ENCODE assay signal across 13 cellular contexts in genomic region chr20:44180814-44181213, GRCh38. TPM values are rescaled to one million over a fixed set of nuclear protein-coding genes. Genes with fewer than 3 reads are reported as not detected.
DNase-seq lines count a peak whose midpoint lies in the region; ATAC-seq and TF ChIP-seq lines count a peak whose summit lies in the region.
"Had no signal": no experiment of that assay in that cellular context is flagged by ENCODE, and none has a peak within 500 bp of the region (broad histone marks: within the 10 kb centered on the region; RNA-seq: fewer than 3 reads in every experiment).

No MANE protein-coding gene starts in this region.

- H3K36me3 ChIP-seq in ascending aorta (no peaks in the 10 kb centered on the region), right atrium auricular region (peaks cover 30% of the 10 kb centered on the region), trophoblast cell (ENCODE audit: control insufficient read depth in 1 of 2, insufficient read depth in 2 of 2, low read length in 2 of 2) (peaks cover 4 to 5% of the 10 kb centered on the region in 2 experiments), Karpas-422 (ENCODE audit: insufficient read depth, low read length) (no peaks in the 10 kb centered on the region)
- H3K36me3 ChIP-seq: upper lobe of left lung had no signal

- H2AK5ac ChIP-seq in trophoblast cell (ENCODE audit: low read length): no peak overlapping the region

- no peak overlapping the region for H4K8ac ChIP-seq in trophoblast cell (ENCODE audit: low read depth, low read length)

- no peak overlapping the region for H3K4ac ChIP-seq in trophoblast cell (ENCODE audit: low read depth, low read length)

- ATAC-seq in GM21576 (IDR thresholded peaks at IDR 0.05; ENCODE audit: unreplicated experiment): no peak
- ATAC-seq: activated T-helper 17 cell treated with anti-CD3 and anti-CD28 coated beads, Interleukin-2, amount 50 U/mL, for 72 hours had no signal

- no peak overlapping the region for H3K18ac ChIP-seq in trophoblast cell (ENCODE audit: low read length)

- H2BK12ac ChIP-seq in trophoblast cell (ENCODE audit: low read length): peak overlapping the region; percentile 8

- H3K4me3 ChIP-seq in ascending aorta: peak overlapping the region; percentile 37 to 82
- peak overlapping the region; percentile 30 to 79 for H3K4me3 ChIP-seq in right atrium auricular region
- no peak overlapping the region for H3K4me3 ChIP-seq in trophoblast cell (ENCODE audit: low read depth, low read length)
- H3K4me3 ChIP-seq in Karpas-422 (ENCODE audit: low read length): no peak overlapping the region
- H3K4me3 ChIP-seq: lung, SK-N-MC, upper lobe of left lung had no signal

- H3K4me1 ChIP-seq in ascending aorta (peaks cover 10 to 39% of the 10 kb centered on the region in 2 donors), right atrium auricular region (peaks cover 0 to 40% of the 10 kb centered on the region in 2 donors), trophoblast cell (ENCODE audit: control insufficient read depth in 1 of 2, insufficient read depth in 2 of 2, low read length in 2 of 2) (peaks cover 34 to 44% of the 10 kb centered on the region in 2 experiments), Karpas-422 (ENCODE audit: low read length) (no peaks in the 10 kb centered on the region)

- H3K4me2 ChIP-seq in trophoblast cell (ENCODE audit: low read length): peak overlapping the region; percentile 36
- no peak overlapping the region for H3K4me2 ChIP-seq in Karpas-422 (ENCODE audit: low read depth, low read length, poor library complexity, severe bottlenecking)

- peak; percentile 39 for DNase-seq in GM03348 (ENCODE audit: low spot score)
- DNase-seq in ascending aorta (ENCODE audit: low spot score in 2 of 2): peak; percentile 49 to 86
- DNase-seq in right atrium auricular region (ENCODE audit: low spot score): peak; percentile 69
- DNase-seq in trophoblast cell: no peak
- no peak for DNase-seq in epidermal melanocyte (ENCODE audit: insufficient read length, low spot score)
- DNase-seq in activated naive CD4-positive, alpha-beta T cell treated with Interleukin-2 at 50 U/mL for 16 hours: no peak
- no peak for DNase-seq in Karpas-422
- DNase-seq: NCI-H1092, upper lobe of left lung had no signal

- H2BK120ac ChIP-seq in trophoblast cell (ENCODE audit: insufficient read depth, low read length, poor library complexity): peak overlapping the region; percentile 15

- H3K14ac ChIP-seq in trophoblast cell (ENCODE audit: low read length): no peak overlapping the region

- H3K9me2 ChIP-seq in Karpas-422 (replicated peaks; ENCODE audit: insufficient read depth, low read length): no peaks in the 10 kb centered on the region

- WGBS in trophoblast cell (ENCODE audit: extremely low coverage, insufficient coverage, insufficient read length): no CpG with 5 or more reads among the region's 9 CpGs

- intact Hi-C loops in ascending aorta (cut with DNase I): loop anchor here (2.0 to 10.0 kb wide), 3 partner anchors 14 to 514 kb away; no protein-coding TSS in a partner anchor

- H3K9me3 ChIP-seq in ascending aorta (no peaks in the 10 kb centered on the region), right atrium auricular region (no peaks in the 10 kb centered on the region), trophoblast cell (ENCODE audit: insufficient read depth, low read depth, low read length) (no peaks in the 10 kb centered on the region), Karpas-422 (ENCODE audit: low read length) (no peaks in the 10 kb centered on the region)
- H3K9me3 ChIP-seq: upper lobe of left lung had no signal

- H4K12ac ChIP-seq in trophoblast cell (ENCODE audit: low read depth, low read length): no peak overlapping the region

- H3K23ac ChIP-seq in trophoblast cell (ENCODE audit: low read length): no peak overlapping the region

- peak overlapping the region; percentile 89 to 95 for H3K27ac ChIP-seq in ascending aorta
- H3K27ac ChIP-seq in right atrium auricular region: peak overlapping the region; percentile 89 to 97
- H3K27ac ChIP-seq in trophoblast cell (ENCODE audit: low read depth, low read length): peak overlapping the region; percentile 87
- H3K27ac ChIP-seq in Karpas-422 (ENCODE audit: low read length): no peak overlapping the region
- H3K27ac ChIP-seq: SK-N-MC, upper lobe of left lung had no signal

- peak overlapping the region; percentile 18 for H2BK5ac ChIP-seq in trophoblast cell (ENCODE audit: low read depth, low read length, poor library complexity)

- no peaks in the 10 kb centered on the region for H4K20me1 ChIP-seq in Karpas-422 (ENCODE audit: insufficient read depth, low read depth, low read length)

- H2AFZ ChIP-seq in trophoblast cell (ENCODE audit: insufficient read depth, low read length, poor library complexity) (no peak overlapping the region), Karpas-422 (ENCODE audit: low read length) (no peak overlapping the region)

- peak overlapping the region; percentile 8 for H4K91ac ChIP-seq in trophoblast cell (ENCODE audit: low read depth, low read length)

- H3K79me1 ChIP-seq in trophoblast cell (ENCODE audit: low read length): peaks cover 30% of the 10 kb centered on the region

- H3K9ac ChIP-seq in trophoblast cell (ENCODE audit: low read length) (no peak overlapping the region), Karpas-422 (ENCODE audit: low read length) (no peak overlapping the region)

- peaks cover 7% of the 10 kb centered on the region for H3K79me2 ChIP-seq in trophoblast cell (ENCODE audit: control insufficient read depth, insufficient read depth, low read length, poor library complexity)
- no peaks in the 10 kb centered on the region for H3K79me2 ChIP-seq in Karpas-422 (ENCODE audit: low read length)

- no peak for TF ChIP-seq CTCF in ascending aorta (IDR thresholded peaks at IDR 0.05)
- TF ChIP-seq CTCF in right atrium auricular region (IDR thresholded peaks at IDR 0.05): no peak

- H3K27me3 ChIP-seq in ascending aorta (no peaks in the 10 kb centered on the region), right atrium auricular region (no peaks in the 10 kb centered on the region), trophoblast cell (ENCODE audit: insufficient read depth, low read length) (no peaks in the 10 kb centered on the region), Karpas-422 (ENCODE audit: low read length) (peaks cover 2% of the 10 kb centered on the region; the same call in 1 of the 2 replicates)
- H3K27me3 ChIP-seq: upper lobe of left lung had no signal

RNA-seq across cellular contexts. Expression of gene JPH2, which starts 6.2 kb away (rescaled TPM):
- total RNA-seq in ascending aorta (86.7 TPM), right atrium auricular region (100 to 1,000 TPM; 131 to 168 TPM)
- 13.7 and 14.2 TPM in 2 replicates for polyA plus RNA-seq in trophoblast cell (2013)
- not detected in 2 replicates for total RNA-seq in Karpas-422 (2014; rRNA removed; shearing (Covaris generic); ENCODE audit: low replicate concordance)

RNA-seq across cellular contexts. Expression of gene OSER1, which starts 29.8 kb away (rescaled TPM):
- 9.2 TPM for total RNA-seq in ascending aorta
- 10 to 100 TPM; 30.8 to 31.1 TPM for total RNA-seq in right atrium auricular region
- polyA plus RNA-seq in trophoblast cell (2013): 61.8 and 64.9 TPM in 2 replicates
- total RNA-seq in Karpas-422 (2014; rRNA removed; shearing (Covaris generic); ENCODE audit: low replicate concordance): 18.8 and 19.6 TPM in 2 replicates

Comparison
In these comparisons a context has a peak if more than half of its experiments do, and no peak if none do; other contexts are left out.
1. DNase-seq: peak in GM03348 (single experiment), ascending aorta (2 of 2) and right atrium auricular region (single experiment); none in trophoblast cell (0 of 2), epidermal melanocyte (single experiment), activated naive CD4-positive, alpha-beta T cell treated with Interleukin-2 at 50 U/mL for 16 hours (single experiment) and Karpas-422 (single experiment).
2. H3K4me3 ChIP-seq: peak in ascending aorta (2 of 2) and right atrium auricular region (2 of 2); none in trophoblast cell (single experiment) and Karpas-422 (single experiment).
3. RNA of gene JPH2, which starts 6.2 kb away (total RNA-seq): 131 to 168 TPM in right atrium auricular region and 86.7 TPM in ascending aorta (single experiment); not detected in Karpas-422; every median in the first group is over 10 times any median in the second.